ENCODE assay signal across 1 cellular context in the genomic region with DNA sequence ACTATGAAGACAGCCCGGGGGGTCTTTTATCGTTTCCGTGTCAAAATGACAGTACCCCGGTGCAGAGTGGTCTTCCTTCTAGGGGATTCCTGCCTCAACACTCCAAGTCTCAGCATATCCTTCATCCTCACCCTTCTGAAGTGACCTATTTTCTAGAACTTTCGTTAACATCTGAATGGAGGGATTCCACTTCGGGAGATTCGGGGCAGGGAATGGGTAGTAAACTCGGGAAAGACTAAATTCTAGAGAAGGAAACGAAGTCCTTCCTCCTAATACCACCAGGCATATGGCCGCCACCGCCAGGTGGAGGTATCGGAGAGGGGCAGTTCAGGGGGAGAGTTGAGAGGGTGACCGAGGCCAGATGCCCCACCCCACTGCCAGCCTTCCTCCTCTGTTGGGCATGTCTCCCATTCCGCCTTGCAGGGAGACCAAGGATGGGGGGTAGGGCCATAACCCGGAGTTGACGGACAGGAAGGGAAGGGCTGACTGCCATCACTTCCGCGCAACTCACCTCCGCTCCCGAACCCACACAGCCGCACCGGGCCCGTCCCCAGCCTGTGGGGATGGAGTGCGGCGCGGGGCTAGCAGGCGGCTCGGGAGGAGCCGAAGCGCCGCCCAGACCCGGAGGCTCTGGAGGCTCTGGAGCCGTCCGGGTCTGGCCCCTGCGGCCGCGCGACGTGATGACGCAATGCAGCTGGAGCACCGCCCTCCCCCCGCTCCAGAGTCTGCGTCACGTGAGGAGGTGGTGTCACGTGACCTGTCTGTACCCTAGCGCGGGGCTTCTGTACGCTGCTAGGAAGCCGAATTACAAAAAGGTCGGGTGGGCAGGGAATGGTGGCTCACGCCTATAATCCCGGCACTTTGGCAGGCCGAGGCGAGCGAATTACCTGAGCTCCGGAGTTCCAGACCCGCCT.
TF ChIP-seq lines count a peak whose summit lies in the region.

Gene KLHL12, minus strand, starts transcription at position 657 of the 914 bp plus-strand sequence. CDS start 2,072 bp downstream, outside the sequence.

TF ChIP-seq in HepG2, 621 proteins besides CTCF, POLR2A, EP300 and RAD21 (continued from another document and continues in another):
- peak; percentile 91 for TF ChIP-seq ZNF687 (CRISPR knock-in tag; IDR thresholded peaks at IDR 0.05)
- TF ChIP-seq PAWR (CRISPR knock-in tag; IDR thresholded peaks at IDR 0.05; ENCODE audit: borderline replicate concordance) = peak; percentile 94; the same call in 1 of the 2 replicates
- TF ChIP-seq ZNF441 (CRISPR knock-in tag; IDR thresholded peaks at IDR 0.05; ENCODE audit: borderline replicate concordance) = peak; percentile 84
- no peak; the same call in 1 of the 2 replicates for TF ChIP-seq TSC22D2 (CRISPR knock-in tag; IDR thresholded peaks at IDR 0.05; ENCODE audit: borderline replicate concordance)
- peak; percentile 95 for TF ChIP-seq YEATS2 (CRISPR knock-in tag; IDR thresholded peaks at IDR 0.05; ENCODE audit: borderline replicate concordance)
- TF ChIP-seq, protein P1, sequence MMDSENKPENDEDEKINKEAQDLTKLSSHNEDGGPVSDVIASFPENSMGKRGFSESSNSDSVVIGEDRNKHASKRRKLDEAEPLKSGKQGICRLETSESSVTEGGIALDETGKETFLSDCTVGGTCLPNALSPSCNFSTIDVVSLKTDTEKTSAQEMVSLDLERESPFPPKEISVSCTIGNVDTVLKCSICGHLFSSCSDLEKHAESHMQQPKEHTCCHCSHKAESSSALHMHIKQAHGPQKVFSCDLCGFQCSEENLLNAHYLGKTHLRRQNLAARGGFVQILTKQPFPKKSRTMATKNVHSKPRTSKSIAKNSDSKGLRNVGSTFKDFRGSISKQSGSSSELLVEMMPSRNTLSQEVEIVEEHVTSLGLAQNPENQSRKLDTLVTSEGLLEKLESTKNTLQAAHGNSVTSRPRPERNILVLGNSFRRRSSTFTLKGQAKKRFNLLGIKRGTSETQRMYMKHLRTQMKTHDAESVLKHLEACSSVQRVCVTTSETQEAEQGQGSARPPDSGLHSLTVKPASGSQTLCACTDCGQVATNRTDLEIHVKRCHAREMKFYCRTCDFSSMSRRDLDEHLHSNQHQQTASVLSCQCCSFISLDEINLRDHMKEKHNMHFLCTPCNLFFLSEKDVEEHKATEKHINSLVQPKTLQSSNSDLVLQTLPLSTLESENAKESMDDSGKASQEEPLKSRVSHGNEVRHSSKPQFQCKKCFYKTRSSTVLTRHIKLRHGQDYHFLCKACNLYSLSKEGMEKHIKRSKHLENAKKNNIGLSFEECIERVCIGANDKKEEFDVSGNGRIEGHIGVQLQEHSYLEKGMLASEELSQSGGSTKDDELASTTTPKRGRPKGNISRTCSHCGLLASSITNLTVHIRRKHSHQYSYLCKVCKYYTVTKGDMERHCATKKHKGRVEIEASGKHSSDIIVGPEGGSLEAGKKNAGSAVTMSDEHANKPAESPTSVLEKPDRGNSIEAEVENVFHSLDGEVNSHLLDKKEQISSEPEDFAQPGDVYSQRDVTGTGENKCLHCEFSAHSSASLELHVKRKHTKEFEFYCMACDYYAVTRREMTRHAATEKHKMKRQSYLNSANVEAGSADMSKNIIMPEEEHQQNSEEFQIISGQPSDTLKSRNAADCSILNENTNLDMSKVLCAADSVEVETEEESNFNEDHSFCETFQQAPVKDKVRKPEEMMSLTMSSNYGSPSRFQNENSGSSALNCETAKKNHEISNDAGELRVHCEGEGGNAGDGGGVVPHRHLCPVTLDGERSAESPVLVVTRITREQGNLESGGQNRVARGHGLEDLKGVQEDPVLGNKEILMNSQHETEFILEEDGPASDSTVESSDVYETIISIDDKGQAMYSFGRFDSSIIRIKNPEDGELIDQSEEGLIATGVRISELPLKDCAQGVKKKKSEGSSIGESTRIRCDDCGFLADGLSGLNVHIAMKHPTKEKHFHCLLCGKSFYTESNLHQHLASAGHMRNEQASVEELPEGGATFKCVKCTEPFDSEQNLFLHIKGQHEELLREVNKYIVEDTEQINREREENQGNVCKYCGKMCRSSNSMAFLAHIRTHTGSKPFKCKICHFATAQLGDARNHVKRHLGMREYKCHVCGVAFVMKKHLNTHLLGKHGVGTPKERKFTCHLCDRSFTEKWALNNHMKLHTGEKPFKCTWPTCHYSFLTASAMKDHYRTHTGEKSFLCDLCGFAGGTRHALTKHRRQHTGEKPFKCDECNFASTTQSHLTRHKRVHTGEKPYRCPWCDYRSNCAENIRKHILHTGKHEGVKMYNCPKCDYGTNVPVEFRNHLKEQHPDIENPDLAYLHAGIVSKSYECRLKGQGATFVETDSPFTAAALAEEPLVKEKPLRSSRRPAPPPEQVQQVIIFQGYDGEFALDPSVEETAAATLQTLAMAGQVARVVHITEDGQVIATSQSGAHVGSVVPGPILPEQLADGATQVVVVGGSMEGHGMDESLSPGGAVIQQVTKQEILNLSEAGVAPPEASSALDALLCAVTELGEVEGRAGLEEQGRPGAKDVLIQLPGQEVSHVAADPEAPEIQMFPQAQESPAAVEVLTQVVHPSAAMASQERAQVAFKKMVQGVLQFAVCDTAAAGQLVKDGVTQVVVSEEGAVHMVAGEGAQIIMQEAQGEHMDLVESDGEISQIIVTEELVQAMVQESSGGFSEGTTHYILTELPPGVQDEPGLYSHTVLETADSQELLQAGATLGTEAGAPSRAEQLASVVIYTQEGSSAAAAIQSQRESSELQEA (CRISPR knock-in tag; IDR thresholded peaks at IDR 0.05; ENCODE audit: not compliant biosample characterization) = no peak
- TF ChIP-seq KIAA2018 (CRISPR knock-in tag; IDR thresholded peaks at IDR 0.05; ENCODE audit: borderline replicate concordance) = no peak
- TF ChIP-seq ETV5 (CRISPR knock-in tag; IDR thresholded peaks at IDR 0.05; ENCODE audit: borderline replicate concordance) = peak; percentile 56
- TF ChIP-seq ZMYM4 (CRISPR knock-in tag; IDR thresholded peaks at IDR 0.05) = peak; percentile 90
- TF ChIP-seq SRSF1 (optimal IDR thresholded peaks at IDR 0.05; ENCODE audit: low read depth, low read length) = peak; percentile 31
- TF ChIP-seq, protein P2, sequence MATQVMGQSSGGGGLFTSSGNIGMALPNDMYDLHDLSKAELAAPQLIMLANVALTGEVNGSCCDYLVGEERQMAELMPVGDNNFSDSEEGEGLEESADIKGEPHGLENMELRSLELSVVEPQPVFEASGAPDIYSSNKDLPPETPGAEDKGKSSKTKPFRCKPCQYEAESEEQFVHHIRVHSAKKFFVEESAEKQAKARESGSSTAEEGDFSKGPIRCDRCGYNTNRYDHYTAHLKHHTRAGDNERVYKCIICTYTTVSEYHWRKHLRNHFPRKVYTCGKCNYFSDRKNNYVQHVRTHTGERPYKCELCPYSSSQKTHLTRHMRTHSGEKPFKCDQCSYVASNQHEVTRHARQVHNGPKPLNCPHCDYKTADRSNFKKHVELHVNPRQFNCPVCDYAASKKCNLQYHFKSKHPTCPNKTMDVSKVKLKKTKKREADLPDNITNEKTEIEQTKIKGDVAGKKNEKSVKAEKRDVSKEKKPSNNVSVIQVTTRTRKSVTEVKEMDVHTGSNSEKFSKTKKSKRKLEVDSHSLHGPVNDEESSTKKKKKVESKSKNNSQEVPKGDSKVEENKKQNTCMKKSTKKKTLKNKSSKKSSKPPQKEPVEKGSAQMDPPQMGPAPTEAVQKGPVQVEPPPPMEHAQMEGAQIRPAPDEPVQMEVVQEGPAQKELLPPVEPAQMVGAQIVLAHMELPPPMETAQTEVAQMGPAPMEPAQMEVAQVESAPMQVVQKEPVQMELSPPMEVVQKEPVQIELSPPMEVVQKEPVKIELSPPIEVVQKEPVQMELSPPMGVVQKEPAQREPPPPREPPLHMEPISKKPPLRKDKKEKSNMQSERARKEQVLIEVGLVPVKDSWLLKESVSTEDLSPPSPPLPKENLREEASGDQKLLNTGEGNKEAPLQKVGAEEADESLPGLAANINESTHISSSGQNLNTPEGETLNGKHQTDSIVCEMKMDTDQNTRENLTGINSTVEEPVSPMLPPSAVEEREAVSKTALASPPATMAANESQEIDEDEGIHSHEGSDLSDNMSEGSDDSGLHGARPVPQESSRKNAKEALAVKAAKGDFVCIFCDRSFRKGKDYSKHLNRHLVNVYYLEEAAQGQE (IDR thresholded peaks at IDR 0.05; ENCODE audit: borderline replicate concordance in 1 of 2, low read depth in 1 of 2, low read length in 2 of 2) = no peak
- TF ChIP-seq ZFYVE20 (CRISPR knock-in tag; IDR thresholded peaks at IDR 0.05; ENCODE audit: borderline replicate concordance, low read depth) = no peak
- TF ChIP-seq XBP1 (CRISPR knock-in tag; IDR thresholded peaks at IDR 0.05) = 0 out of 2 replicates have a peak, but pooled peaks have one; percentile 58
- TF ChIP-seq ZNF510 (CRISPR knock-in tag; IDR thresholded peaks at IDR 0.05; ENCODE audit: low read depth) = no peak
- TF ChIP-seq SCMH1 (CRISPR knock-in tag; IDR thresholded peaks at IDR 0.05; ENCODE audit: borderline replicate concordance) = no peak
